Comparison of ENCODE assay signal across 7 cellular contexts in genomic region chrX:11205796-11206195, GRCh38.
"Had no signal": no experiment of that assay in that cellular context is flagged by ENCODE, and none has a peak within 500 bp of the region (broad histone marks: within the 10 kb centered on the region; RNA-seq: fewer than 3 reads in every experiment).

No MANE protein-coding gene starts in this region.

- H3K4me1 ChIP-seq: HAP-1 had no signal

- ATAC-seq: HCT116 had no signal

- H2AFZ ChIP-seq: GM23248 had no signal

- H3K27ac ChIP-seq: GM23248 had no signal

- H3K4me3 ChIP-seq: GM23248, HAP-1 had no signal

- H3K9me3 ChIP-seq: HAP-1 had no signal

- DNase-seq: GM23248, GOT3, H7, KG1 had no signal

- H3K36me3 ChIP-seq: HAP-1 had no signal

- FAIRE-seq: HTR-8/SVneo had no signal

- H3K9ac ChIP-seq: GM23248 had no signal
